In the genomic region with DNA sequence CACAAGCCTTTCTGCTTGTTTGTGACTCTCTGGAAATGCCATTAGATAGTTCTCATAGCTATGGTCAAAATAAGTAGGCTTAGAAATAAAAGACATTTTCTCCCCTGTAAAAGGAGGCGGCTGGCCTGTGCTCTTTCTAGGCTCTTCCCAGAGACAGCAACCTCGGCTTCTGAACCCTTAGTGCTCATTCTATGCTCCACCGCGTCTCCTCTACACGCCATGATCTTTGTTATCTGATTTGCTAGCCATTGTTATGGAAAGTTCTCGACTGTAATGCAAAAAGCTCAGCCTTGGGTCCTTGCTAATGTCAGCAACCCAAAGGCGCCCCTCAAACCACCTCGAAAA, we compare ENCODE assay signal across 8 cellular contexts.
DNase-seq lines count a peak whose midpoint lies in the region; ATAC-seq and TF ChIP-seq lines count a peak whose summit lies in the region.

No MANE protein-coding gene starts in this region.

- ATAC-seq in GM18907 (IDR thresholded peaks at IDR 0.05; ENCODE audit: unreplicated experiment) (peak; percentile 35), HG03354 (IDR thresholded peaks at IDR 0.05; ENCODE audit: poor library complexity, severe bottlenecking, unreplicated experiment) (peak; percentile 37)

- no peaks in the 10 kb centered on the region for H3K27me3 ChIP-seq in osteoblast (ENCODE audit: insufficient read depth, low read length)

- H3K9me3 ChIP-seq in osteoblast (ENCODE audit: low read depth, low read length), result no peaks in the 10 kb centered on the region

- no peak for TF ChIP-seq CTCF in foreskin fibroblast (IDR thresholded peaks at IDR 0.05; ENCODE audit: low read depth, low read length)
- no peak for TF ChIP-seq CTCF in osteoblast (IDR thresholded peaks at IDR 0.05; ENCODE audit: extremely low read depth, low read depth, low read length)

- no peaks in the 10 kb centered on the region for H4K20me1 ChIP-seq in osteoblast (ENCODE audit: insufficient read depth, low read length)

- peaks cover 35% of the 10 kb centered on the region for H3K4me1 ChIP-seq in osteoblast (ENCODE audit: insufficient read depth, low read length)

- H3K4me3 ChIP-seq in foreskin fibroblast (ENCODE audit: low read depth in 1 of 2, low read length in 2 of 2) (peak overlapping the region; percentile 67 to 84), osteoblast (ENCODE audit: insufficient read depth, low read length) (peak overlapping the region; percentile 77)

- peak overlapping the region; percentile 73 for H2AFZ ChIP-seq in osteoblast (ENCODE audit: low read length)

- peak overlapping the region; percentile 90 for H3K27ac ChIP-seq in osteoblast (ENCODE audit: low read depth, low read length)

- peak overlapping the region; percentile 95 for H3K4me2 ChIP-seq in osteoblast (ENCODE audit: insufficient read depth, low read length)

- DNase-seq in AG08395 (ENCODE audit: low spot score) (peak; percentile 25), foreskin fibroblast (peak in 1 of 2 donors; percentile 33), osteoblast (ENCODE audit: insufficient read length, low spot score, missing footprints) (peak; percentile 73), inferior parietal cortex (ENCODE audit: extremely low spot score) (no peak), cerebellum (ENCODE audit: low spot score) (no peak)
- DNase-seq in activated CD4-positive, alpha-beta T cell treated with anti-CD3 and anti-CD28 coated beads, Interleukin-2, amount 50 U/mL, for 48 hours, result peak; percentile 21 to 30

- H3K36me3 ChIP-seq in osteoblast (ENCODE audit: insufficient read depth, low read length), result no peaks in the 10 kb centered on the region

- H3K79me2 ChIP-seq in osteoblast (ENCODE audit: insufficient read depth, low read length), result peaks cover 4% of the 10 kb centered on the region

Comparison
In these comparisons a context has a peak if more than half of its experiments do, and no peak if none do; other contexts are left out.
1. DNase-seq: peak in AG08395 (single experiment), activated CD4-positive, alpha-beta T cell treated with anti-CD3 and anti-CD28 coated beads, Interleukin-2, amount 50 U/mL, for 48 hours (2 of 2) and osteoblast (single experiment); none in inferior parietal cortex (single experiment) and cerebellum (single experiment).